Comparison of ENCODE assay signal across 8 cellular contexts in the genomic region with DNA sequence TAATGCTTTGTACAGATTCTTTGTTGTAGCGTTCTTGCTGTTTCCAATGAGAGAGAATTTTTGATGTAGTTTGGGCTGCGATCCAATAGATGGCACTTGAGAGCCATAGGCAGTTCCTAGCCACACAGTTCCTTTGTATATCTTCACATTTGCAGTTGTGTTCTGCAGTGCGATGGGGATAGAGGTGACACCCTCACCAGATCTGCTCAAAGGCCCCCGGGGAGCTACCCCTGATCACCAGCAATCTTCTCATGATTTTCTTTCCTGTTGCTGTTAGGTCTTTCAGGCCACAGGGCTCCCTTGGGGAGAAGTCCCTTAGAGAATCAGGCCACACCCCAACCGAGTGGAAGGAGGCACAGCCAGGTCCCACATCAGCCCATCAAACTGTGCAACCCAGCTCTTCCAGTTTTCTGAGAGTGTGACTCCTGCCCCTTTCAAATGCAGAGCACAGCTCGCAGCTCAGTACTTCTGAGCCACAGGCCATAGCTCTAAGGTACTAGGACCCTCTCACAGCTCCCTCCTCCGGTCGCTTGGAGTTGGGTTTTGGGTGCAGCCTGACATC.
DNase-seq lines count a peak whose midpoint lies in the region; ATAC-seq, FAIRE-seq and TF ChIP-seq lines count a peak whose summit lies in the region.

No MANE protein-coding gene starts in this region.

- no peaks in the 10 kb centered on the region for H3K9me3 Mint-ChIP-seq in astrocyte (ENCODE audit: unreplicated experiment)
- peaks cover 3% of the 10 kb centered on the region for H3K9me3 Mint-ChIP-seq in CD8-positive, alpha-beta T cell
- no peaks in the 10 kb centered on the region for H3K9me3 Mint-ChIP-seq in activated T-helper 2 cell treated with anti-CD3 and anti-CD28 coated beads, Interferon-gamma antibody, Interleukin-2, Interleukin-4, amounts not matched to agents 10 μg/mL and 5 μg/mL and 100 μg/mL, durations not matched to agents 14 hours and 24 hours and 36 hours

- POLR2A ChIA-PET in A549 (lab: Yijun Ruan, JAX): no interaction called here
- POLR2A ChIA-PET in CD8-positive, alpha-beta T cell (lab: Charles Lee): no interaction called here

- H3K27ac Mint-ChIP-seq in astrocyte (ENCODE audit: unreplicated experiment): no peak overlapping the region
- H3K27ac Mint-ChIP-seq in CD8-positive, alpha-beta T cell: no peak overlapping the region
- H3K27ac Mint-ChIP-seq in activated T-helper 2 cell treated with anti-CD3 and anti-CD28 coated beads, Interferon-gamma antibody, Interleukin-2, Interleukin-4, amounts not matched to agents 10 μg/mL and 5 μg/mL and 100 μg/mL, durations not matched to agents 14 hours and 24 hours and 36 hours: no peak overlapping the region

- no peaks in the 10 kb centered on the region for H3K9me3 ChIP-seq in A549
- H3K9me3 ChIP-seq in astrocyte (ENCODE audit: insufficient read depth, low read depth, low read length): no peaks in the 10 kb centered on the region
- no peaks in the 10 kb centered on the region for H3K9me3 ChIP-seq in CD8-positive, alpha-beta T cell (ENCODE audit: low read length)

- no peak for TF ChIP-seq EP300 in A549 (IDR thresholded peaks at IDR 0.05)

- no peaks in the 10 kb centered on the region for H3K27me3 ChIP-seq in astrocyte (ENCODE audit: insufficient read depth, low read length)
- H3K27me3 ChIP-seq in CD8-positive, alpha-beta T cell (ENCODE audit: insufficient read depth, low read length): no peaks in the 10 kb centered on the region

- H3K9ac ChIP-seq in astrocyte (ENCODE audit: low read length): no peak overlapping the region

- peak; percentile 36; the same call in 2 of the 3 replicates for TF ChIP-seq CTCF in A549 (IDR thresholded peaks at IDR 0.05)
- TF ChIP-seq CTCF in astrocyte (IDR thresholded peaks at IDR 0.05; ENCODE audit: insufficient read depth, low read depth, low read length): peak; percentile 47
- no peak for TF ChIP-seq CTCF in CD8-positive, alpha-beta T cell (IDR thresholded peaks at IDR 0.05)

- no peaks in the 10 kb centered on the region for H3K36me3 ChIP-seq in astrocyte (ENCODE audit: insufficient read depth, low read length)
- H3K36me3 ChIP-seq in CD8-positive, alpha-beta T cell (ENCODE audit: insufficient read depth, low read length): no peaks in the 10 kb centered on the region

- peak in 1 of 2 experiments; percentile 78; a peak in 4 of 6 replicates for ATAC-seq in A549
- ATAC-seq in GM18499 (IDR thresholded peaks at IDR 0.05; ENCODE audit: insufficient read depth, unreplicated experiment): peak; percentile 76
- ATAC-seq in HG02759 (IDR thresholded peaks at IDR 0.05; ENCODE audit: unreplicated experiment): peak; percentile 88
- ATAC-seq in CD8-positive, alpha-beta T cell: no peak

- peak in 1 of 2 experiments; percentile 45 for DNase-seq in A549 (ENCODE audit: low read depth in 1 of 2, low spot score in 1 of 2)
- peak; percentile 61 for DNase-seq in NCI-H1436 (lab: John Stamatoyannopoulos, UW)
- DNase-seq in astrocyte (ENCODE audit: low read depth): no peak
- DNase-seq in left kidney (ENCODE audit: low read depth, low spot score): peak; percentile 68
- DNase-seq in CD8-positive, alpha-beta T cell: no peak
- no peak for DNase-seq in activated T-helper 2 cell treated with anti-CD3 and anti-CD28 coated beads, Interferon-gamma antibody, Interleukin-2, Interleukin-4, amounts not matched to agents 10 μg/mL and 5 μg/mL and 100 μg/mL, durations not matched to agents 14 hours and 24 hours and 36 hours (ENCODE audit: low spot score)

- H3K4me2 ChIP-seq in A549: no peak overlapping the region
- H3K4me2 ChIP-seq in astrocyte (ENCODE audit: low read length): no peak overlapping the region

- no peaks in the 10 kb centered on the region for H3K36me3 Mint-ChIP-seq in astrocyte (ENCODE audit: low read depth, unreplicated experiment)
- H3K36me3 Mint-ChIP-seq in CD8-positive, alpha-beta T cell: no peaks in the 10 kb centered on the region
- H3K36me3 Mint-ChIP-seq in activated T-helper 2 cell treated with anti-CD3 and anti-CD28 coated beads, Interferon-gamma antibody, Interleukin-2, Interleukin-4, amounts not matched to agents 10 μg/mL and 5 μg/mL and 100 μg/mL, durations not matched to agents 14 hours and 24 hours and 36 hours (ENCODE audit: low read depth): no peaks in the 10 kb centered on the region

- 38% methylated on average over 8 of the region's 8 CpGs for WGBS in A549 (ENCODE audit: missing lambda C conversion rate)

- peak; percentile 29 to 54; a peak in 2 of 5 replicates for TF ChIP-seq RAD21 in A549 (conservative IDR thresholded peaks at IDR 0.05 in 1 of 2, IDR thresholded peaks at IDR 0.05 in 1 of 2)

- H3K4me1 ChIP-seq in A549: no peaks in the 10 kb centered on the region
- no peaks in the 10 kb centered on the region for H3K4me1 ChIP-seq in astrocyte (ENCODE audit: insufficient read depth, low read length)
- H3K4me1 ChIP-seq in CD8-positive, alpha-beta T cell (ENCODE audit: insufficient read depth, low read length): no peaks in the 10 kb centered on the region

- no peak for TF ChIP-seq POLR2A in A549 (IDR thresholded peaks at IDR 0.05; ENCODE audit: low read length)

- H3K27me3 Mint-ChIP-seq in astrocyte (ENCODE audit: low read depth, unreplicated experiment): no peaks in the 10 kb centered on the region
- no peaks in the 10 kb centered on the region for H3K27me3 Mint-ChIP-seq in CD8-positive, alpha-beta T cell (ENCODE audit: low read depth)
- no peaks in the 10 kb centered on the region for H3K27me3 Mint-ChIP-seq in activated T-helper 2 cell treated with anti-CD3 and anti-CD28 coated beads, Interferon-gamma antibody, Interleukin-2, Interleukin-4, amounts not matched to agents 10 μg/mL and 5 μg/mL and 100 μg/mL, durations not matched to agents 14 hours and 24 hours and 36 hours (ENCODE audit: low read depth)

- no peak overlapping the region for H3K4me3 Mint-ChIP-seq in astrocyte (ENCODE audit: unreplicated experiment)
- no peak overlapping the region for H3K4me3 Mint-ChIP-seq in CD8-positive, alpha-beta T cell
- no peak overlapping the region for H3K4me3 Mint-ChIP-seq in activated T-helper 2 cell treated with anti-CD3 and anti-CD28 coated beads, Interferon-gamma antibody, Interleukin-2, Interleukin-4, amounts not matched to agents 10 μg/mL and 5 μg/mL and 100 μg/mL, durations not matched to agents 14 hours and 24 hours and 36 hours (ENCODE audit: low read depth)

- no peaks in the 10 kb centered on the region for H3K4me1 Mint-ChIP-seq in astrocyte (ENCODE audit: low read depth, unreplicated experiment)
- no peaks in the 10 kb centered on the region for H3K4me1 Mint-ChIP-seq in CD8-positive, alpha-beta T cell (ENCODE audit: low read depth)
- peaks cover 4% of the 10 kb centered on the region for H3K4me1 Mint-ChIP-seq in activated T-helper 2 cell treated with anti-CD3 and anti-CD28 coated beads, Interferon-gamma antibody, Interleukin-2, Interleukin-4, amounts not matched to agents 10 μg/mL and 5 μg/mL and 100 μg/mL, durations not matched to agents 14 hours and 24 hours and 36 hours (ENCODE audit: low read depth)

- H3K4me3 ChIP-seq in A549 (no peak overlapping the region), astrocyte (ENCODE audit: insufficient read depth, low read depth, low read length) (no peak overlapping the region)
- H3K4me3 ChIP-seq in CD8-positive, alpha-beta T cell (ENCODE audit: low read depth, low read length): no peak overlapping the region

- CTCF ChIA-PET in A549 (lab: Yijun Ruan, JAX): interaction anchor here (0.9 to 1.2 kb wide), 2 partner anchors 27 to 36 kb away, joined by 3 read pairs; no protein-coding TSS in a partner anchor
- CTCF ChIA-PET in CD8-positive, alpha-beta T cell (lab: Charles Lee): no interaction called here

- no peaks in the 10 kb centered on the region for H4K20me1 ChIP-seq in astrocyte (ENCODE audit: insufficient read depth, low read length)

- no peak for FAIRE-seq in A549 (lab: Jason Lieb, UNC)
- no peak for FAIRE-seq in astrocyte (lab: Jason Lieb, UNC)

- no peaks in the 10 kb centered on the region for H3K79me2 ChIP-seq in astrocyte (ENCODE audit: insufficient read depth, low read length)

- intact Hi-C loops in CD8-positive, alpha-beta T cell (cut with DNase I, micrococcal nuclease): no loop called here
- intact Hi-C loops in activated T-helper 2 cell treated with anti-CD3 and anti-CD28 coated beads, Interferon-gamma antibody, Interleukin-2, Interleukin-4, amounts not matched to agents 10 μg/mL and 5 μg/mL and 100 μg/mL, durations not matched to agents 14 hours and 24 hours and 36 hours (cut with micrococcal nuclease): loop anchor here (1.0 to 2.0 kb wide), 3 partner anchors 35 to 281 kb away; no protein-coding TSS in a partner anchor

- no peak overlapping the region for H2AFZ ChIP-seq in astrocyte (ENCODE audit: low read depth, low read length)

- H3K27ac ChIP-seq in A549 (no peak overlapping the region), astrocyte (ENCODE audit: low read depth, low read length) (no peak overlapping the region)
- H3K27ac ChIP-seq in CD8-positive, alpha-beta T cell (ENCODE audit: low read depth, low read length): no peak overlapping the region

TF ChIP-seq in A549, 52 proteins besides CTCF, POLR2A, EP300 and RAD21 (continues in another document):
- TF ChIP-seq CBX8 (IDR thresholded peaks at IDR 0.05) (no peak), HOXA7 (CRISPR knock-in tag; IDR thresholded peaks at IDR 0.05) (no peak), HEYL (CRISPR knock-in tag; IDR thresholded peaks at IDR 0.05) (no peak), RFX5 (IDR thresholded peaks at IDR 0.05) (no peak), KDM5A (IDR thresholded peaks at IDR 0.05) (no peak), ZSCAN20 (CRISPR knock-in tag; IDR thresholded peaks at IDR 0.05) (no peak), JUNB (IDR thresholded peaks at IDR 0.05) (no peak), NR3C1 (IDR thresholded peaks at IDR 0.05) (no peak), RNF2 (IDR thresholded peaks at IDR 0.05; ENCODE audit: borderline replicate concordance, low read depth) (no peak), ESRRA (IDR thresholded peaks at IDR 0.05; ENCODE audit: borderline replicate concordance, low read length) (no peak), RCOR1 (IDR thresholded peaks at IDR 0.05; ENCODE audit: low read depth, low read length) (no peak), FOXS1 (CRISPR knock-in tag; IDR thresholded peaks at IDR 0.05) (no peak)
- TF ChIP-seq, protein P1, sequence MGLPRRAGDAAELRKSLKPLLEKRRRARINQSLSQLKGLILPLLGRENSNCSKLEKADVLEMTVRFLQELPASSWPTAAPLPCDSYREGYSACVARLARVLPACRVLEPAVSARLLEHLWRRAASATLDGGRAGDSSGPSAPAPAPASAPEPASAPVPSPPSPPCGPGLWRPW (IDR thresholded peaks at IDR 0.05): no peak
- TF ChIP-seq, protein P2, sequence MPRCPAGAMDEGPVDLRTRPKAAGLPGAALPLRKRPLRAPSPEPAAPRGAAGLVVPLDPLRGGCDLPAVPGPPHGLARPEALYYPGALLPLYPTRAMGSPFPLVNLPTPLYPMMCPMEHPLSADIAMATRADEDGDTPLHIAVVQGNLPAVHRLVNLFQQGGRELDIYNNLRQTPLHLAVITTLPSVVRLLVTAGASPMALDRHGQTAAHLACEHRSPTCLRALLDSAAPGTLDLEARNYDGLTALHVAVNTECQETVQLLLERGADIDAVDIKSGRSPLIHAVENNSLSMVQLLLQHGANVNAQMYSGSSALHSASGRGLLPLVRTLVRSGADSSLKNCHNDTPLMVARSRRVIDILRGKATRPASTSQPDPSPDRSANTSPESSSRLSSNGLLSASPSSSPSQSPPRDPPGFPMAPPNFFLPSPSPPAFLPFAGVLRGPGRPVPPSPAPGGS (IDR thresholded peaks at IDR 0.05): no peak

Comparison
In these comparisons a context has a peak if more than half of its experiments do, and no peak if none do; other contexts are left out.
1. DNase-seq: peak in NCI-H1436 (single experiment) and left kidney (single experiment); none in astrocyte (single experiment), CD8-positive, alpha-beta T cell (0 of 7) and activated T-helper 2 cell treated with anti-CD3 and anti-CD28 coated beads, Interferon-gamma antibody, Interleukin-2, Interleukin-4, amounts not matched to agents 10 μg/mL and 5 μg/mL and 100 μg/mL, durations not matched to agents 14 hours and 24 hours and 36 hours (single experiment).